10 cellular contexts compared by ENCODE assay signal in genomic region chr14:26595922-26596721, GRCh38. TPM values are rescaled to one million over a fixed set of nuclear protein-coding genes. Genes with fewer than 3 reads are reported as not detected.
DNase-seq lines count a peak whose midpoint lies in the region; ATAC-seq and TF ChIP-seq lines count a peak whose summit lies in the region.
"Had no signal": no experiment of that assay in that cellular context is flagged by ENCODE, and none has a peak within 500 bp of the region (broad histone marks: within the 10 kb centered on the region; RNA-seq: fewer than 3 reads in every experiment).

No MANE protein-coding gene starts in this region.

- no peak overlapping the region for H3K27ac Mint-ChIP-seq in activated CD8-positive, alpha-beta T cell treated with anti-CD3 and anti-CD28 coated beads for 36 hours
- H3K27ac Mint-ChIP-seq in activated CD8-positive, alpha-beta T cell treated with anti-CD3 and anti-CD28 coated beads, Interleukin-2, amount 10 ng/mL, durations not matched to agents 7 days and 5 days, result no peak overlapping the region

- H3K36me3 ChIP-seq in urinary bladder (ENCODE audit: insufficient read depth), result no peaks in the 10 kb centered on the region

- H3K36me3 Mint-ChIP-seq in activated CD8-positive, alpha-beta T cell treated with anti-CD3 and anti-CD28 coated beads for 36 hours (ENCODE audit: low read depth), result peaks cover 2% of the 10 kb centered on the region
- peaks cover 6% of the 10 kb centered on the region for H3K36me3 Mint-ChIP-seq in activated CD8-positive, alpha-beta T cell treated with anti-CD3 and anti-CD28 coated beads, Interleukin-2, amount 10 ng/mL, durations not matched to agents 7 days and 5 days (ENCODE audit: low read depth)

- no peak for TF ChIP-seq CTCF in activated CD8-positive, alpha-beta T cell treated with anti-CD3 and anti-CD28 coated beads for 36 hours (IDR thresholded peaks at IDR 0.05)

- peak overlapping the region; percentile 10 for H3K27ac ChIP-seq in urinary bladder (ENCODE audit: low read depth)

- H3K4me1 Mint-ChIP-seq in activated CD8-positive, alpha-beta T cell treated with anti-CD3 and anti-CD28 coated beads for 36 hours (ENCODE audit: low read depth), result peaks cover 3% of the 10 kb centered on the region
- peaks cover 2% of the 10 kb centered on the region for H3K4me1 Mint-ChIP-seq in activated CD8-positive, alpha-beta T cell treated with anti-CD3 and anti-CD28 coated beads, Interleukin-2, amount 10 ng/mL, durations not matched to agents 7 days and 5 days (ENCODE audit: low read depth)

- DNase-seq in activated CD8-positive, alpha-beta T cell treated with anti-CD3 and anti-CD28 coated beads for 36 hours, result no peak
- DNase-seq in activated CD8-positive, alpha-beta T cell treated with anti-CD3 and anti-CD28 coated beads, Interleukin-2, amount 10 ng/mL, durations not matched to agents 7 days and 5 days, result no peak
- DNase-seq in cerebellar cortex (ENCODE audit: low spot score) (peak; percentile 60), midbrain (lab: John Stamatoyannopoulos, UW) (peak; percentile 43)
- DNase-seq in stimulated activated CD4-positive, alpha-beta T cell treated with anti-CD3 and anti-CD28 coated beads, Interleukin-12 subunit alpha, Interleukin-12 subunit beta, amount 100 ng/mL, for 4 hours, result no peak
- DNase-seq: activated T-cell treated with anti-CD3 and anti-CD28 coated beads, Interleukin-2, amount 50 U/mL, for 1 hour had no signal

- POLR2A ChIA-PET in activated CD8-positive, alpha-beta T cell treated with anti-CD3 and anti-CD28 coated beads for 36 hours (lab: Charles Lee), result no interaction called here
- POLR2A ChIA-PET in activated CD8-positive, alpha-beta T cell treated with anti-CD3 and anti-CD28 coated beads, Interleukin-2, amount 10 ng/mL, durations not matched to agents 7 days and 5 days (lab: Charles Lee), result interaction anchor here (0.7 kb wide), 1 partner anchor 32 kb away, joined by 3 read pairs; no protein-coding TSS in a partner anchor

- intact Hi-C loops in activated CD8-positive, alpha-beta T cell treated with anti-CD3 and anti-CD28 coated beads for 36 hours (cut with micrococcal nuclease), result no loop called here

- no peak for ATAC-seq in activated CD8-positive, alpha-beta T cell treated with anti-CD3 and anti-CD28 coated beads for 36 hours
- no peak for ATAC-seq in activated CD8-positive, alpha-beta T cell treated with anti-CD3 and anti-CD28 coated beads, Interleukin-2, amount 10 ng/mL, durations not matched to agents 7 days and 5 days
- no peak for ATAC-seq in GM18519 (IDR thresholded peaks at IDR 0.05; ENCODE audit: low FRiP score, unreplicated experiment)
- ATAC-seq in HG03280 (IDR thresholded peaks at IDR 0.05; ENCODE audit: unreplicated experiment), result no peak

- peak overlapping the region; percentile 26 for H3K4me3 Mint-ChIP-seq in activated CD8-positive, alpha-beta T cell treated with anti-CD3 and anti-CD28 coated beads for 36 hours
- H3K4me3 Mint-ChIP-seq in activated CD8-positive, alpha-beta T cell treated with anti-CD3 and anti-CD28 coated beads, Interleukin-2, amount 10 ng/mL, durations not matched to agents 7 days and 5 days, result no peak overlapping the region

- H3K27me3 Mint-ChIP-seq in activated CD8-positive, alpha-beta T cell treated with anti-CD3 and anti-CD28 coated beads for 36 hours, result peaks cover 21% of the 10 kb centered on the region
- H3K27me3 Mint-ChIP-seq in activated CD8-positive, alpha-beta T cell treated with anti-CD3 and anti-CD28 coated beads, Interleukin-2, amount 10 ng/mL, durations not matched to agents 7 days and 5 days (ENCODE audit: low read depth), result peaks cover 20% of the 10 kb centered on the region

- no peaks in the 10 kb centered on the region for H3K4me1 ChIP-seq in urinary bladder (ENCODE audit: insufficient read depth)

- peak overlapping the region; percentile 77 for H3K4me3 ChIP-seq in urinary bladder (ENCODE audit: low read depth, low read length)

- 12% methylated on average over 15 of the region's 15 CpGs for WGBS in urinary bladder

- peaks cover 3% of the 10 kb centered on the region for H3K9me3 Mint-ChIP-seq in activated CD8-positive, alpha-beta T cell treated with anti-CD3 and anti-CD28 coated beads for 36 hours
- H3K9me3 Mint-ChIP-seq in activated CD8-positive, alpha-beta T cell treated with anti-CD3 and anti-CD28 coated beads, Interleukin-2, amount 10 ng/mL, durations not matched to agents 7 days and 5 days (ENCODE audit: insufficient read depth), result peaks cover 6% of the 10 kb centered on the region

- CTCF ChIA-PET in activated CD8-positive, alpha-beta T cell treated with anti-CD3 and anti-CD28 coated beads for 36 hours (lab: Charles Lee), result no interaction called here
- CTCF ChIA-PET in activated CD8-positive, alpha-beta T cell treated with anti-CD3 and anti-CD28 coated beads, Interleukin-2, amount 10 ng/mL, durations not matched to agents 7 days and 5 days (lab: Charles Lee), result no interaction called here

RNA-seq across cellular contexts. Expression of gene NOVA1, which starts 1.7 kb away (rescaled TPM):
- not detected for total RNA-seq in activated CD8-positive, alpha-beta T cell treated with anti-CD3 and anti-CD28 coated beads for 36 hours
- total RNA-seq in activated CD8-positive, alpha-beta T cell treated with anti-CD3 and anti-CD28 coated beads, Interleukin-2, amount 10 ng/mL, durations not matched to agents 7 days and 5 days, result not detected
- 31.6 TPM for total RNA-seq in urinary bladder
- 6.6 TPM for polyA plus RNA-seq in urinary bladder
- total RNA-seq: lung microvascular endothelial cell had no signal

Comparison
In these comparisons a context has a peak if more than half of its experiments do, and no peak if none do; other contexts are left out.
1. DNase-seq: peak in cerebellar cortex (single experiment) and midbrain (single experiment); none in activated CD8-positive, alpha-beta T cell treated with anti-CD3 and anti-CD28 coated beads for 36 hours (single experiment), activated CD8-positive, alpha-beta T cell treated with anti-CD3 and anti-CD28 coated beads, Interleukin-2, amount 10 ng/mL, durations not matched to agents 7 days and 5 days (single experiment) and stimulated activated CD4-positive, alpha-beta T cell treated with anti-CD3 and anti-CD28 coated beads, Interleukin-12 subunit alpha, Interleukin-12 subunit beta, amount 100 ng/mL, for 4 hours (single experiment).
2. RNA of gene NOVA1, which starts 1.7 kb away (total RNA-seq): 31.6 TPM in urinary bladder (single experiment); not detected in activated CD8-positive, alpha-beta T cell treated with anti-CD3 and anti-CD28 coated beads for 36 hours and not detected in activated CD8-positive, alpha-beta T cell treated with anti-CD3 and anti-CD28 coated beads, Interleukin-2, amount 10 ng/mL, durations not matched to agents 7 days and 5 days; every median in the first group is over 10 times any median in the second.